In genomic region chr11:2203440-2204259, GRCh38 we compare ENCODE assay signal across 1 cellular context.
TF ChIP-seq lines count a peak whose summit lies in the region.

No MANE protein-coding gene starts in this region.

TF ChIP-seq in HepG2, 621 proteins besides CTCF, POLR2A, EP300 and RAD21 (continued from another document and continues in another):
- 0 out of 2 replicates have a peak, but pooled peaks have one; percentile 51 for TF ChIP-seq ZNF609 (CRISPR knock-in tag; IDR thresholded peaks at IDR 0.05; ENCODE audit: borderline replicate concordance)
- no peak for TF ChIP-seq NFATC3 (CRISPR knock-in tag; IDR thresholded peaks at IDR 0.05)
- TF ChIP-seq ZKSCAN5 (CRISPR knock-in tag; IDR thresholded peaks at IDR 0.05) = no peak
- TF ChIP-seq ZNF619 (CRISPR knock-in tag; IDR thresholded peaks at IDR 0.05) = 0 out of 2 replicates have a peak, but pooled peaks have one; percentile 23
- TF ChIP-seq GABPA (IDR thresholded peaks at IDR 0.05; ENCODE audit: low read depth, low read length) = no peak
- TF ChIP-seq GABPA (CRISPR knock-in tag; IDR thresholded peaks at IDR 0.05; ENCODE audit: low read depth) = no peak
- TF ChIP-seq ZIK1 (CRISPR knock-in tag; IDR thresholded peaks at IDR 0.05; ENCODE audit: borderline replicate concordance, low read depth) = no peak
- TF ChIP-seq SALL2 (CRISPR knock-in tag; IDR thresholded peaks at IDR 0.05) = no peak
- TF ChIP-seq RFX5 (IDR thresholded peaks at IDR 0.05; ENCODE audit: low read depth, low read length) = no peak
- peak; percentile 92 for TF ChIP-seq THRA (CRISPR knock-in tag; IDR thresholded peaks at IDR 0.05; ENCODE audit: borderline replicate concordance)
- TF ChIP-seq ZBTB37 (CRISPR knock-in tag; IDR thresholded peaks at IDR 0.05) = no peak
- no peak for TF ChIP-seq CHD4 (IDR thresholded peaks at IDR 0.05; ENCODE audit: borderline replicate concordance, low read length)
- TF ChIP-seq TOPORS (CRISPR knock-in tag; IDR thresholded peaks at IDR 0.05) = no peak
- TF ChIP-seq FIP1L1 (IDR thresholded peaks at IDR 0.05; ENCODE audit: borderline replicate concordance, insufficient read depth, low read depth, low read length) = 0 out of 2 replicates have a peak, but pooled peaks have one; percentile 25
- no peak for TF ChIP-seq KDM5A (IDR thresholded peaks at IDR 0.05; ENCODE audit: borderline replicate concordance, low read length)
- no peak for TF ChIP-seq EEA1 (CRISPR knock-in tag; IDR thresholded peaks at IDR 0.05; ENCODE audit: borderline replicate concordance)
- no peak for TF ChIP-seq ZNF414 (CRISPR knock-in tag; IDR thresholded peaks at IDR 0.05)
- TF ChIP-seq ZNF484 (CRISPR knock-in tag; IDR thresholded peaks at IDR 0.05; ENCODE audit: borderline replicate concordance, low read depth) = no peak
- TF ChIP-seq DMTF1 (CRISPR knock-in tag; IDR thresholded peaks at IDR 0.05) = no peak
- no peak for TF ChIP-seq MIER2 (CRISPR knock-in tag; IDR thresholded peaks at IDR 0.05)
- TF ChIP-seq HDAC6 (IDR thresholded peaks at IDR 0.05; ENCODE audit: low read depth, low read length) = no peak
- no peak; the same call in 1 of the 2 replicates for TF ChIP-seq IKZF5 (CRISPR knock-in tag; IDR thresholded peaks at IDR 0.05)
- no peak for TF ChIP-seq DR1 (CRISPR knock-in tag; IDR thresholded peaks at IDR 0.05)
- TF ChIP-seq ATF2 (CRISPR knock-in tag; IDR thresholded peaks at IDR 0.05) = no peak
- peak; percentile 6; the same call in 1 of the 2 replicates for TF ChIP-seq ZSCAN25 (CRISPR knock-in tag; IDR thresholded peaks at IDR 0.05)
- TF ChIP-seq IKZF4 (CRISPR knock-in tag; IDR thresholded peaks at IDR 0.05; ENCODE audit: borderline replicate concordance, low read depth, not compliant biosample characterization) = no peak
- no peak; the same call in 1 of the 2 replicates for TF ChIP-seq TFDP2 (CRISPR knock-in tag; IDR thresholded peaks at IDR 0.05)
- TF ChIP-seq REST (IDR thresholded peaks at IDR 0.05; ENCODE audit: borderline replicate concordance in 1 of 2, low read depth in 1 of 2, low read length in 2 of 2) = no peak
- TF ChIP-seq ZNF251 (CRISPR knock-in tag; IDR thresholded peaks at IDR 0.05) = no peak
- TF ChIP-seq NR1H2 (CRISPR knock-in tag; IDR thresholded peaks at IDR 0.05; ENCODE audit: borderline replicate concordance, low read depth) = no peak
- no peak for TF ChIP-seq HIC2 (CRISPR knock-in tag; IDR thresholded peaks at IDR 0.05; ENCODE audit: low read depth)
- TF ChIP-seq CBX5 (CRISPR knock-in tag; IDR thresholded peaks at IDR 0.05; ENCODE audit: borderline replicate concordance) = no peak
- TF ChIP-seq ZFP36 (IDR thresholded peaks at IDR 0.05; ENCODE audit: borderline replicate concordance, low read depth, low read length, partially characterized antibody) = no peak
- no peak for TF ChIP-seq DBP (CRISPR knock-in tag; IDR thresholded peaks at IDR 0.05; ENCODE audit: not compliant biosample characterization)
- no peak for TF ChIP-seq ZMAT5 (CRISPR knock-in tag; IDR thresholded peaks at IDR 0.05; ENCODE audit: borderline replicate concordance, low read depth)
- TF ChIP-seq DNMT1 (CRISPR knock-in tag; IDR thresholded peaks at IDR 0.05) = no peak
